Comparison of ENCODE assay signal across 8 cellular contexts in genomic region chr11:66068154-66068821, GRCh38. TPM values are rescaled to one million over a fixed set of nuclear protein-coding genes. Genes with fewer than 3 reads are reported as not detected.
A peak's percentile ranks its signal among the peaks of the same experiment; 100 is the strongest.
DNase-seq lines count a peak whose midpoint lies in the region; ATAC-seq and TF ChIP-seq lines count a peak whose summit lies in the region.

No MANE protein-coding gene starts in this region.

- 53 to 54% methylated on average over 12 to 17 of the region's 17 CpGs for WGBS in upper lobe of left lung, 2 donors

- peak overlapping the region; percentile 93 to 99 (median 96) for H3K27ac ChIP-seq in upper lobe of left lung

- peak; percentile 83 for DNase-seq in DMS114 treated with DMSO at 0.1 percent for 48 hours (lab: John Stamatoyannopoulos, UW; ENCODE audit: unreplicated experiment)
- peak; percentile 74 to 79 for DNase-seq in Kasumi-1 (lab: John Stamatoyannopoulos, UW)
- DNase-seq in activated naive CD4-positive, alpha-beta T cell treated with anti-CD3 and anti-CD28 coated beads, Interleukin-2, amount 50 U/mL, for 72 hours (ENCODE audit: low spot score in 2 of 2) = peak in 1 of 2 donors; percentile 80
- peak; percentile 54 for DNase-seq in globus pallidus (ENCODE audit: low spot score)
- peak; percentile 53 for DNase-seq in pons (ENCODE audit: low spot score)
- DNase-seq in upper lobe of left lung = peak; percentile 59 to 74
- DNase-seq in putamen (ENCODE audit: low spot score) = no peak

- TF ChIP-seq EP300 in upper lobe of left lung (IDR thresholded peaks at IDR 0.05) = no peak

- ATAC-seq in SK-N-SH treated with all-trans-retinoic acid at 6 μM for 48 hours (peak; percentile 69), upper lobe of left lung (ENCODE audit: low FRiP score in 2 of 2) (peak; percentile 55 to 86)
- ATAC-seq in activated naive CD4-positive, alpha-beta T cell treated with anti-CD3 and anti-CD28 coated beads, Interleukin-2, amount 50 U/mL, for 72 hours = peak; percentile 23 to 55

- TF ChIP-seq CTCF in upper lobe of left lung (IDR thresholded peaks at IDR 0.05) = peak; percentile 81 to 89 (median 84)

- H3K9me3 Mint-ChIP-seq in activated naive CD4-positive, alpha-beta T cell treated with anti-CD3 and anti-CD28 coated beads, Interleukin-2, amount 50 U/mL, for 72 hours = no peaks in the 10 kb centered on the region

- no peak overlapping the region for H3K4me3 ChIP-seq in upper lobe of left lung

- peak overlapping the region; percentile 83 to 92 for H3K27ac Mint-ChIP-seq in activated naive CD4-positive, alpha-beta T cell treated with anti-CD3 and anti-CD28 coated beads, Interleukin-2, amount 50 U/mL, for 72 hours

- H3K27me3 ChIP-seq in upper lobe of left lung = no peaks in the 10 kb centered on the region

- H3K9me3 ChIP-seq in upper lobe of left lung = no peaks in the 10 kb centered on the region

- no peak for TF ChIP-seq POLR2A in upper lobe of left lung (IDR thresholded peaks at IDR 0.05)

- peaks cover 12 to 56% (median 46%) of the 10 kb centered on the region in 4 donors for H3K36me3 ChIP-seq in upper lobe of left lung

- H3K36me3 Mint-ChIP-seq in activated naive CD4-positive, alpha-beta T cell treated with anti-CD3 and anti-CD28 coated beads, Interleukin-2, amount 50 U/mL, for 72 hours = peaks cover 56 to 70% of the 10 kb centered on the region in 2 donors

- H3K4me1 ChIP-seq in upper lobe of left lung = peaks cover 30 to 42% (median 34%) of the 10 kb centered on the region in 4 donors

TF ChIP-seq in SK-N-SH treated with all-trans-retinoic acid at 6 μM for 48 hours, 23 proteins besides CTCF, POLR2A, EP300 and RAD21:
- TF ChIP-seq ZC3H10 (CRISPR knock-in tag; IDR thresholded peaks at IDR 0.05) = no peak
- no peak for TF ChIP-seq ZNF70 (CRISPR knock-in tag; IDR thresholded peaks at IDR 0.05)
- no peak for TF ChIP-seq OSR1 (CRISPR knock-in tag; IDR thresholded peaks at IDR 0.05)
TF ChIP-seq in SK-N-SH treated with all-trans-retinoic acid at 6 μM for 48 hours: peak in this region for 0.

RNA-seq across cellular contexts. Expression of gene PACS1, which starts 1.8 kb away (rescaled TPM):
- 100 to 1,000 TPM; 124 TPM for total RNA-seq in activated naive CD4-positive, alpha-beta T cell treated with anti-CD3 and anti-CD28 coated beads, Interleukin-2, amount 50 U/mL, for 72 hours
- total RNA-seq in upper lobe of left lung = 100 to 1,000 TPM in 1 of 6 donors, 10 to 100 TPM in 5; 39.8 to 123 (median 51.1) TPM

RNA-seq across cellular contexts. Expression of gene SF3B2, which starts 16.1 kb away (rescaled TPM):
- 100 to 1,000 TPM; 236 to 246 TPM for total RNA-seq in activated naive CD4-positive, alpha-beta T cell treated with anti-CD3 and anti-CD28 coated beads, Interleukin-2, amount 50 U/mL, for 72 hours
- total RNA-seq in upper lobe of left lung = 100 to 1,000 TPM; 142 to 193 (median 173) TPM

RNA-seq across cellular contexts. Expression of gene GAL3ST3, which starts 19.3 kb away (rescaled TPM):
- total RNA-seq in activated naive CD4-positive, alpha-beta T cell treated with anti-CD3 and anti-CD28 coated beads, Interleukin-2, amount 50 U/mL, for 72 hours = 1 to 10 TPM in 1 of 2 donors, under 1 TPM in 1; 0.14 to 1.1 TPM
- 1 to 10 TPM in 1 of 6 donors, not detected in 5; 2.4 TPM for total RNA-seq in upper lobe of left lung

RNA-seq across cellular contexts. Expression of gene CATSPER1, which starts 42.0 kb away (rescaled TPM):
- total RNA-seq in activated naive CD4-positive, alpha-beta T cell treated with anti-CD3 and anti-CD28 coated beads, Interleukin-2, amount 50 U/mL, for 72 hours = under 1 TPM in 1 of 2 donors, not detected in 1; 0.80 TPM
- total RNA-seq in upper lobe of left lung = 1 to 10 TPM in 4 of 6 donors, under 1 TPM in 1, not detected in 1; 0.79 to 6.1 (median 3.0) TPM

RNA-seq across cellular contexts. Expression of gene CST6, which starts 56.5 kb away (rescaled TPM):
- total RNA-seq in activated naive CD4-positive, alpha-beta T cell treated with anti-CD3 and anti-CD28 coated beads, Interleukin-2, amount 50 U/mL, for 72 hours = under 1 TPM in 1 of 2 donors, not detected in 1; 0.43 TPM
- 10 to 100 TPM; 12.6 to 68.1 (median 30.5) TPM for total RNA-seq in upper lobe of left lung
